19 cellular contexts compared by ENCODE assay signal in genomic region chr2:190973262-190973661, GRCh38. TPM values are rescaled to one million over a fixed set of nuclear protein-coding genes. Genes with fewer than 3 reads are reported as not detected.
DNase-seq lines count a peak whose midpoint lies in the region; ATAC-seq and TF ChIP-seq lines count a peak whose summit lies in the region.
"Had no signal": no experiment of that assay in that cellular context is flagged by ENCODE, and none has a peak within 500 bp of the region (broad histone marks: within the 10 kb centered on the region; RNA-seq: fewer than 3 reads in every experiment).

No MANE protein-coding gene starts in this region.

- no peak overlapping the region for H4K8ac ChIP-seq in mesenchymal stem cell (ENCODE audit: low read length)

- H3K9ac ChIP-seq in mesenchymal stem cell (ENCODE audit: low read length) (peak overlapping the region; percentile 17), neural progenitor cell (no peak overlapping the region)

- no peak overlapping the region for H3K14ac ChIP-seq in mesenchymal stem cell (ENCODE audit: low read length in 2 of 2)

- DNase-seq in left ventricle myocardium inferior (no peak), Right ventricle myocardium inferior (ENCODE audit: missing footprints) (no peak), T-helper 17 cell (no peak), mesenchymal stem cell (no peak), NCI-H187 treated with DMSO at 0.1 percent for 48 hours (lab: John Stamatoyannopoulos, UW) (no peak), neural progenitor cell (ENCODE audit: low spot score) (no peak)
- DNase-seq in stimulated activated CD4-positive, alpha-beta T cell treated with anti-CD3 and anti-CD28 coated beads, Interleukin-4, amount 100 ng/mL, for 4 hours = no peak
- DNase-seq: C1 segment of cervical spinal cord, hypothalamus, KG1, MM.1S, NCI-H1417, NCI-H82, retina, small intestine had no signal

- TF ChIP-seq CTCF in left ventricle myocardium inferior (IDR thresholded peaks at IDR 0.05; ENCODE audit: borderline replicate concordance) (no peak), neural progenitor cell (IDR thresholded peaks at IDR 0.05) (no peak)

- H3K18ac ChIP-seq in mesenchymal stem cell (ENCODE audit: low read depth in 1 of 2, low read length in 2 of 2) = no peak overlapping the region

- no peak overlapping the region for H3K4ac ChIP-seq in mesenchymal stem cell (ENCODE audit: low read depth in 1 of 2, low read length in 2 of 2)

- H2AFZ ChIP-seq in mesenchymal stem cell (ENCODE audit: low read depth, low read length) = no peak overlapping the region
- no peak overlapping the region for H2AFZ ChIP-seq in neural progenitor cell (replicated peaks)

- no peak overlapping the region for H3K4me3 ChIP-seq in left ventricle myocardium inferior
- H3K4me3 ChIP-seq in mesenchymal stem cell (ENCODE audit: insufficient read depth in 1 of 2, low read depth in 1 of 2, low read length in 2 of 2) = no peak overlapping the region
- H3K4me3 ChIP-seq in neural progenitor cell = no peak overlapping the region
- H3K4me3 ChIP-seq: SJSA1 had no signal

- WGBS in mesenchymal stem cell = 100% methylated on average over 1 of the region's 1 CpG

- no peaks in the 10 kb centered on the region for H3K27me3 Mint-ChIP-seq in T-helper 17 cell
- H3K27me3 Mint-ChIP-seq in neural progenitor cell (ENCODE audit: insufficient read depth, low read depth) = no peaks in the 10 kb centered on the region
- H3K27me3 Mint-ChIP-seq: activated naive CD4-positive, alpha-beta T cell treated with anti-CD3 and anti-CD28 coated beads, Interleukin-2, amount 50 U/mL, for 24 hours; type B pancreatic cell had no signal

- no peak overlapping the region for H3K4me3 Mint-ChIP-seq in T-helper 17 cell
- H3K4me3 Mint-ChIP-seq in neural progenitor cell = no peak overlapping the region
- H3K4me3 Mint-ChIP-seq: activated naive CD4-positive, alpha-beta T cell treated with anti-CD3 and anti-CD28 coated beads, Interleukin-2, amount 50 U/mL, for 24 hours; type B pancreatic cell had no signal

- no peaks in the 10 kb centered on the region for H3K27me3 ChIP-seq in left ventricle myocardium inferior (ENCODE audit: low read depth)
- H3K27me3 ChIP-seq in mesenchymal stem cell (ENCODE audit: control insufficient read depth in 1 of 2, insufficient read depth in 1 of 2, low read length in 2 of 2) = no peaks in the 10 kb centered on the region
- no peaks in the 10 kb centered on the region for H3K27me3 ChIP-seq in neural progenitor cell
- H3K27me3 ChIP-seq: SJSA1 had no signal

- H3K36me3 ChIP-seq in left ventricle myocardium inferior (peaks cover 98% of the 10 kb centered on the region), mesenchymal stem cell (ENCODE audit: control insufficient read depth in 1 of 2, insufficient read depth in 2 of 2, low read depth in 1 of 2, low read length in 2 of 2) (peaks cover 35 to 100% of the 10 kb centered on the region in 2 experiments), neural progenitor cell (peaks cover 3% of the 10 kb centered on the region)

- peaks cover 22% of the 10 kb centered on the region for H3K79me1 ChIP-seq in mesenchymal stem cell (replicated peaks; ENCODE audit: low read length, poor library complexity, severe bottlenecking)

- no peak overlapping the region for H2BK120ac ChIP-seq in mesenchymal stem cell (ENCODE audit: low read depth, low read length)

- no peak overlapping the region for H2BK5ac ChIP-seq in mesenchymal stem cell (ENCODE audit: low read depth, low read length, poor library complexity, severe bottlenecking)

- H3K79me2 ChIP-seq in neural progenitor cell (ENCODE audit: low read depth) = no peaks in the 10 kb centered on the region

- no peak overlapping the region for H2BK12ac ChIP-seq in mesenchymal stem cell (ENCODE audit: low read length in 2 of 2)

- H4K20me1 ChIP-seq in neural progenitor cell (ENCODE audit: low read depth) = no peaks in the 10 kb centered on the region

- H3K9me3 ChIP-seq in left ventricle myocardium inferior (replicated peaks) (no peaks in the 10 kb centered on the region), T-helper 17 cell (ENCODE audit: control insufficient read depth, low read length, poor library complexity, severe bottlenecking) (no peaks in the 10 kb centered on the region), mesenchymal stem cell (ENCODE audit: control insufficient read depth, low read length) (no peaks in the 10 kb centered on the region), neural progenitor cell (ENCODE audit: low read depth) (no peaks in the 10 kb centered on the region)
- H3K9me3 ChIP-seq: SJSA1 had no signal

- intact Hi-C loops in left ventricle myocardium inferior (cut with micrococcal nuclease) (no loop called here), Right ventricle myocardium inferior (cut with DNase I) (no loop called here)

- H3K4me2 ChIP-seq in mesenchymal stem cell (ENCODE audit: low read length, poor library complexity, severe bottlenecking) = no peak overlapping the region
- H3K4me2 ChIP-seq in neural progenitor cell = no peak overlapping the region

- H3K27ac Mint-ChIP-seq in T-helper 17 cell (peak overlapping the region; percentile 74), neural progenitor cell (no peak overlapping the region)
- H3K27ac Mint-ChIP-seq: type B pancreatic cell had no signal

- H4K91ac ChIP-seq in mesenchymal stem cell (ENCODE audit: low read length) = no peak overlapping the region

- H2AK5ac ChIP-seq in mesenchymal stem cell (ENCODE audit: low read length, severe bottlenecking) = no peak overlapping the region

- H3F3A ChIP-seq in neural progenitor cell (ENCODE audit: low read depth) = no peaks in the 10 kb centered on the region

- H3K27ac ChIP-seq in left ventricle myocardium inferior (replicated peaks) = peak overlapping the region; percentile 1
- peak overlapping the region; percentile 23 for H3K27ac ChIP-seq in mesenchymal stem cell (ENCODE audit: low read length, poor library complexity, severe bottlenecking)
- no peak overlapping the region for H3K27ac ChIP-seq in neural progenitor cell
- H3K27ac ChIP-seq: SJSA1 had no signal

- ATAC-seq in Right ventricle myocardium inferior (no peak), T-helper 17 cell (no peak)
- ATAC-seq: left lobe of liver had no signal

- H3K9me3 Mint-ChIP-seq in neural progenitor cell = no peaks in the 10 kb centered on the region
- H3K9me3 Mint-ChIP-seq: activated naive CD4-positive, alpha-beta T cell treated with anti-CD3 and anti-CD28 coated beads, Interleukin-2, amount 50 U/mL, for 24 hours; type B pancreatic cell had no signal

- H3K23ac ChIP-seq in mesenchymal stem cell (ENCODE audit: low read length in 2 of 2) = no peak overlapping the region

- no peak overlapping the region for H2BK15ac ChIP-seq in mesenchymal stem cell (ENCODE audit: low read depth, poor library complexity, severe bottlenecking)

- H3K36me3 Mint-ChIP-seq in T-helper 17 cell (ENCODE audit: low read depth) (peaks cover 7% of the 10 kb centered on the region), neural progenitor cell (peaks cover 32% of the 10 kb centered on the region)

- H3K4me1 ChIP-seq in left ventricle myocardium inferior (peaks cover 44% of the 10 kb centered on the region), mesenchymal stem cell (ENCODE audit: control insufficient read depth, insufficient read depth, low read depth, low read length) (no peaks in the 10 kb centered on the region), neural progenitor cell (no peaks in the 10 kb centered on the region)

- H3K4me1 Mint-ChIP-seq in T-helper 17 cell = peaks cover 2% of the 10 kb centered on the region
- no peaks in the 10 kb centered on the region for H3K4me1 Mint-ChIP-seq in neural progenitor cell

RNA-seq across cellular contexts. Expression of gene STAT1, which starts 40.7 kb away (rescaled TPM):
- total RNA-seq in left ventricle myocardium inferior (42.2 TPM), Right ventricle myocardium inferior (35.5 TPM), T-helper 17 cell (10 to 100 TPM; 80.7 to 86.4 TPM), neural progenitor cell (ENCODE audit: low replicate concordance) (52.5 and 61.7 TPM in 2 replicates)
- polyA plus RNA-seq in mesenchymal stem cell (2013, experiment 1 of 2) = 77.9 TPM
- 78.1 TPM for polyA plus RNA-seq in mesenchymal stem cell (2013, experiment 2 of 2)
